Comparison of ENCODE assay signal across 11 cellular contexts in the genomic region with DNA sequence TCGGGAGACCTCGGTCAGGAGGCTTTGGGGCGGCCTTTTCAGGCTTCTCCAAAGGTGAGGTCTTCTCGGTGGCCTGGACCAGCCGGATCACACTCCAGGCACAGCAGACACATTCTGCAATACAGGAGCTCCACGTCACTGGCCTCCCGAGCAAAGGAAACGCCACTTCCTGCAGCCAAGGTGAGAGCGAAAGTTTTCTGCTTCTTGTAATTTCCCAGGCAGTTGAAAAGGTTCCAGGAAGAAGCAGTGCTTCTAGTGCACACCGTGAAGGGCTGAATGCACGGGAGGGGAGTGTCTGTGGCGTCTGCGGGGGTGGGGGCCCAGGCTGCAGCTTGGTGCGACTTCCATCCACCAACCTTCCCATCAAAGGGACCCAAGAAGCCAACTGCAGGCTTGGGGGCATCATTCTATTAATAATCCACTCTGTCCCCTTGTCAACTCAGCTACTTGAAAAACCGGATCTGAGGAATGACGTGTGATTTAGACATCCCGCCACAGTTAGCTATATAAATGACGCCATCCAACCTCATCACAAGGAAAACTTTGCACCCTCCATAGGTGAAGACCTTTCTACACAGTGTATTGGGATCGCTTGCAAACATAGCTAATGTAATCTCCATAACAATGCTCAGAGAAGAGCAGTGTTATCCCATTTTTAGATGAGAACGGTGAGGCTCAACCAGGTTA.
DNase-seq lines count a peak whose midpoint lies in the region; ATAC-seq, FAIRE-seq and TF ChIP-seq lines count a peak whose summit lies in the region.
"Had no signal": no experiment of that assay in that cellular context is flagged by ENCODE, and none has a peak within 500 bp of the region (broad histone marks: within the 10 kb centered on the region; RNA-seq: fewer than 3 reads in every experiment).

No MANE protein-coding gene starts in this region.

- no peaks in the 10 kb centered on the region for H3K36me3 ChIP-seq in bronchial epithelial cell (ENCODE audit: control insufficient read depth, insufficient read depth, low read length)
- H3K36me3 ChIP-seq: adrenal gland, Peyer's patch had no signal

- H3K4me3 ChIP-seq in GM12865 (ENCODE audit: low read depth, low read length) (peak overlapping the region; percentile 22), bronchial epithelial cell (ENCODE audit: low read depth, low read length) (no peak overlapping the region)
- H3K4me3 ChIP-seq: adrenal gland had no signal

- ATAC-seq in HG03378 (IDR thresholded peaks at IDR 0.05; ENCODE audit: unreplicated experiment) (no peak), GM21576 (IDR thresholded peaks at IDR 0.05; ENCODE audit: unreplicated experiment) (no peak), GM18873 (IDR thresholded peaks at IDR 0.05; ENCODE audit: low FRiP score, unreplicated experiment) (no peak)

- FAIRE-seq in bronchial epithelial cell (lab: Jason Lieb, UNC): no peak

- no peak for TF ChIP-seq CTCF in GM12865 (IDR thresholded peaks at IDR 0.05; ENCODE audit: insufficient read depth, low read depth, low read length, missing control alignments)
- TF ChIP-seq CTCF in bronchial epithelial cell (IDR thresholded peaks at IDR 0.05; ENCODE audit: insufficient read depth, low read length, severe bottlenecking): no peak

- DNase-seq in GM12865 (ENCODE audit: low read depth): peak; percentile 71
- peak; percentile 72 for DNase-seq in activated CD4-positive, alpha-beta T cell treated with anti-CD3 and anti-CD28 coated beads for 48 hours
- peak; percentile 13 for DNase-seq in bronchial epithelial cell (ENCODE audit: low read depth)
- peak; percentile 39 to 41 for DNase-seq in stimulated activated CD4-positive, alpha-beta T cell treated with anti-CD3 and anti-CD28 coated beads, Interleukin-2, amount 100 ng/mL, for 48 hours
- no peak for DNase-seq in AML-193 (lab: John Stamatoyannopoulos, UW)
- DNase-seq: adrenal gland, mesendoderm had no signal

- peaks cover 9% of the 10 kb centered on the region for H3K27me3 ChIP-seq in bronchial epithelial cell (ENCODE audit: control insufficient read depth, insufficient read depth, low read length)
- H3K27me3 ChIP-seq: adrenal gland, Peyer's patch had no signal

Comparison
In these comparisons a context has a peak if more than half of its experiments do, and no peak if none do; other contexts are left out.
1. DNase-seq: peak in GM12865 (single experiment), activated CD4-positive, alpha-beta T cell treated with anti-CD3 and anti-CD28 coated beads for 48 hours (single experiment), bronchial epithelial cell (single experiment) and stimulated activated CD4-positive, alpha-beta T cell treated with anti-CD3 and anti-CD28 coated beads, Interleukin-2, amount 100 ng/mL, for 48 hours (2 of 2); none in AML-193 (0 of 2).